In the genomic region with DNA sequence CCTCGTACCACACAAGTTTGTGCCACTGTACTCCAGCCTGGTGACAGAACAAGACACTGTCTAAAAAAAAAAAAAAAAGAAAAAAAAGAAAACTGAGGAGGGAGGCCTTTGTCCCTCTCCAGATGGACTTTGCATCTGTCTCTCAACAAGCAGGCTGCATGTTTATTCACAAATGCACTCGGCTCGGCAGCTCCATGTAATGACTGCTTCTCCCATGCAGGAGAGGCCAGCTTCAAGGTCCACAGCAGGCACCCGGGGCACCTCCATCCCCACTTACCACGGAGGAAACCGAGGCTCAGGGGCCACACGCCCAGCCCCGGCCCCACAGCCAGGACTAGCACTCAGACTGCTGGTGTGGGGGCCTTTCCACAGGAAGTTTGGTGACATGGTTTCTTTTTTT, we compare ENCODE assay signal across 21 cellular contexts.
"Had no signal": no experiment of that assay in that cellular context is flagged by ENCODE, and none has a peak within 500 bp of the region (broad histone marks: within the 10 kb centered on the region; RNA-seq: fewer than 3 reads in every experiment).

No MANE protein-coding gene starts in this region.

- H3K9me3 ChIP-seq: Peyer's patch, SJSA1 had no signal

- H3K27me3 ChIP-seq: Peyer's patch, SJSA1 had no signal

- H3K27ac ChIP-seq: Peyer's patch, RWPE1, SJSA1, VCaP had no signal

- H3K36me3 ChIP-seq: Peyer's patch, SJSA1 had no signal

- DNase-seq: activated CD4-positive, alpha-beta memory T cell treated with anti-CD3 and anti-CD28 coated beads for 36 hours; activated CD4-positive, alpha-beta T cell treated with anti-CD3 and anti-CD28 coated beads, Interleukin-2, amount 10 ng/mL, durations not matched to agents 7 days and 5 days; activated CD4-positive, CD25-positive, alpha-beta regulatory T cell; activated CD8-positive, alpha-beta memory T cell treated with anti-CD3 and anti-CD28 coated beads for 24 hours; activated gamma-delta T cell; activated naive CD4-positive, alpha-beta T cell treated with anti-CD3 and anti-CD28 coated beads for 36 hours; activated naive CD8-positive, alpha-beta T cell treated with anti-CD3 and anti-CD28 coated beads for 36 hours; activated T-cell treated with anti-CD3 and anti-CD28 coated beads, Interleukin-2, amount 50 U/mL, for 4 hours; anterior cingulate cortex; cerebellar nuclear complex; KG1; NCI-H1048; NCI-H2227 treated with DMSO at 0.1 percent for 48 hours; NCI-H446 treated with DMSO at 0.1 percent for 48 hours; NCI-H526 treated with DMSO at 0.1 percent for 48 hours; NCI-H82; Peyer's patch; SHP77 had no signal

- H3K4me3 ChIP-seq: Peyer's patch, SJSA1 had no signal

- H3K4me1 ChIP-seq: Peyer's patch, SJSA1 had no signal

- ATAC-seq: activated T-cell treated with anti-CD3 and anti-CD28 coated beads, Interleukin-2, amount 50 U/mL, for 4 hours had no signal
